Comparison of ENCODE assay signal across 11 cellular contexts in genomic region chr14:52025310-52025709, GRCh38. TPM values are rescaled to one million over a fixed set of nuclear protein-coding genes. Genes with fewer than 3 reads are reported as not detected.
A peak's percentile ranks its signal among the peaks of the same experiment; 100 is the strongest.
DNase-seq lines count a peak whose midpoint lies in the region; ATAC-seq and TF ChIP-seq lines count a peak whose summit lies in the region.
"Had no signal": no experiment of that assay in that cellular context is flagged by ENCODE, and none has a peak within 500 bp of the region (broad histone marks: within the 10 kb centered on the region; RNA-seq: fewer than 3 reads in every experiment).

No MANE protein-coding gene starts in this region.

- ATAC-seq in aorta (ENCODE audit: low FRiP score) (peak; percentile 8), GM21825 (IDR thresholded peaks at IDR 0.05; ENCODE audit: unreplicated experiment) (no peak)
- ATAC-seq: A549 had no signal

- intact Hi-C loops in MCF 10A (cut with micrococcal nuclease): no loop called here
- intact Hi-C loops in breast epithelium (cut with DNase I; ENCODE audit: low total_unique reads): no loop called here
- intact Hi-C loops in aorta (cut with DNase I): no loop called here

- H3K27ac Mint-ChIP-seq in MCF 10A (ENCODE audit: low read depth, unreplicated experiment): no peak overlapping the region
- peak overlapping the region; percentile 90 for H3K27ac Mint-ChIP-seq in chondrocyte (ENCODE audit: unreplicated experiment)

- BruUV-seq in MCF 10A (replicated peaks; lab: Mats Ljungman, UMichigan): no TSS peak

- H3K9me3 ChIP-seq in breast epithelium (peaks cover 0 to 8% of the 10 kb centered on the region in 2 donors), aorta (ENCODE audit: control insufficient read depth, low read length) (no peaks in the 10 kb centered on the region)
- H3K9me3 ChIP-seq: A549 had no signal

- H3K27me3 ChIP-seq in breast epithelium (no peaks in the 10 kb centered on the region), aorta (ENCODE audit: control insufficient read depth in 1 of 2, insufficient read depth in 2 of 2, low read length in 1 of 2) (no peaks in the 10 kb centered on the region)

- TF ChIP-seq POLR2A in breast epithelium (IDR thresholded peaks at IDR 0.05): no peak

- H3K4me1 ChIP-seq in breast epithelium (no peaks in the 10 kb centered on the region), aorta (ENCODE audit: control insufficient read depth in 1 of 2, insufficient read depth in 2 of 2, low read length in 2 of 2) (no peaks in the 10 kb centered on the region)
- H3K4me1 ChIP-seq: A549 had no signal

- CTCF ChIA-PET in MCF 10A (lab: Yijun Ruan, JAX): interaction anchor here (0.6 to 1.1 kb wide), 3 partner anchors 20 to 225 kb away, joined by 3 to 4 read pairs (median 3); no protein-coding TSS in a partner anchor

- H3K4me1 Mint-ChIP-seq in MCF 10A (ENCODE audit: insufficient read depth, unreplicated experiment) (peaks cover 12% of the 10 kb centered on the region), chondrocyte (ENCODE audit: low read depth) (peaks cover 91% of the 10 kb centered on the region)

- TF ChIP-seq CTCF in MCF 10A (IDR thresholded peaks at IDR 0.05; ENCODE audit: unreplicated experiment) (no peak), breast epithelium (IDR thresholded peaks at IDR 0.05) (no peak), chondrocyte (IDR thresholded peaks at IDR 0.05) (no peak)

- DNase-seq in MCF 10A (ENCODE audit: unreplicated experiment): peak; percentile 71
- no peak for DNase-seq in breast epithelium (ENCODE audit: low spot score in 2 of 2)
- no peak for DNase-seq in chondrocyte (ENCODE audit: low spot score)
- DNase-seq in hepatic stellate cell (ENCODE audit: low spot score): peak; percentile 76
- no peak for DNase-seq in aorta
- DNase-seq in activated CD4-positive, alpha-beta T cell treated with anti-CD3 and anti-CD28 coated beads, Interleukin-2, amount 50 U/mL, for 1 hour: no peak
- DNase-seq in dedifferentiated amniotic fluid mesenchymal stem cell (ENCODE audit: extremely low spot score): no peak
- DNase-seq: NCI-H146 had no signal

- H3K9me3 Mint-ChIP-seq in MCF 10A (ENCODE audit: unreplicated experiment) (no peaks in the 10 kb centered on the region), chondrocyte (ENCODE audit: low read depth) (peaks cover 2% of the 10 kb centered on the region)

- no peaks in the 10 kb centered on the region for H3K36me3 ChIP-seq in breast epithelium
- no peaks in the 10 kb centered on the region for H3K36me3 ChIP-seq in aorta (ENCODE audit: control insufficient read depth in 1 of 2, insufficient read depth in 2 of 2, low read length in 1 of 2)

- POLR2A ChIA-PET in MCF 10A (lab: Yijun Ruan, JAX): interaction anchor here (0.6 to 1.0 kb wide), 3 partner anchors 9 to 219 kb away, joined by 3 read pairs; no protein-coding TSS in a partner anchor

- H3K27me3 Mint-ChIP-seq in MCF 10A (ENCODE audit: insufficient read depth, unreplicated experiment) (no peaks in the 10 kb centered on the region), chondrocyte (ENCODE audit: low read depth) (no peaks in the 10 kb centered on the region)

- peak overlapping the region in 1 of 2 donors; percentile 48 for H3K27ac ChIP-seq in breast epithelium
- no peak overlapping the region for H3K27ac ChIP-seq in aorta (ENCODE audit: low read depth in 1 of 2, low read length in 2 of 2)
- H3K27ac ChIP-seq: A549 had no signal

- no peaks in the 10 kb centered on the region for H3K36me3 Mint-ChIP-seq in MCF 10A (ENCODE audit: insufficient read depth, unreplicated experiment)
- H3K36me3 Mint-ChIP-seq in chondrocyte (ENCODE audit: low read depth): peaks cover 5% of the 10 kb centered on the region

- H3K4me3 Mint-ChIP-seq in MCF 10A (ENCODE audit: unreplicated experiment): no peak overlapping the region
- H3K4me3 Mint-ChIP-seq in chondrocyte (ENCODE audit: unreplicated experiment): no peak overlapping the region

- H3K4me3 ChIP-seq in breast epithelium (no peak overlapping the region), aorta (ENCODE audit: low read length in 2 of 2) (no peak overlapping the region)
- H3K4me3 ChIP-seq: A549 had no signal

RNA-seq across cellular contexts. Expression of gene RTRAF, which starts 36.0 kb away (rescaled TPM):
- 285 and 358 TPM in 2 replicates for total RNA-seq in MCF 10A (2022)
- 10 to 100 TPM; 48.7 to 93.0 (median 61.3) TPM for total RNA-seq in breast epithelium
- 161 to 180 TPM (median 169 TPM) in 3 replicates for total RNA-seq in chondrocyte
- 100 to 1,000 TPM; 110 to 117 TPM for total RNA-seq in aorta
- polyA plus RNA-seq in aorta: 100 to 1,000 TPM; 109 to 117 TPM

RNA-seq across cellular contexts. Expression of gene NID2, which starts 43.5 kb away (rescaled TPM):
- total RNA-seq in MCF 10A (2022) (not detected in 2 replicates), breast epithelium (10 to 100 TPM; 10.9 to 30.8 (median 14.2) TPM), chondrocyte (49.4 to 67.8 TPM (median 51.6 TPM) in 3 replicates), aorta (10 to 100 TPM; 22.1 to 56.6 TPM)
- polyA plus RNA-seq in aorta: 10 to 100 TPM in 1 of 2 donors, 1 to 10 TPM in 1; 2.8 to 30.9 TPM
- total RNA-seq: OCI-LY7 had no signal

Comparison
In these comparisons a context has a peak if more than half of its experiments do, and no peak if none do; other contexts are left out.
1. DNase-seq: peak in MCF 10A (single experiment) and hepatic stellate cell (single experiment); none in breast epithelium (0 of 2), chondrocyte (single experiment), aorta (0 of 2), activated CD4-positive, alpha-beta T cell treated with anti-CD3 and anti-CD28 coated beads, Interleukin-2, amount 50 U/mL, for 1 hour (single experiment) and dedifferentiated amniotic fluid mesenchymal stem cell (single experiment).
2. RNA of gene NID2, which starts 43.5 kb away (total RNA-seq): 22.1 to 56.6 TPM in aorta, 49.4 to 67.8 TPM in chondrocyte and 10.9 to 30.8 TPM in breast epithelium; not detected in MCF 10A; every median in the first group is over 10 times any median in the second.